In the genomic region with DNA sequence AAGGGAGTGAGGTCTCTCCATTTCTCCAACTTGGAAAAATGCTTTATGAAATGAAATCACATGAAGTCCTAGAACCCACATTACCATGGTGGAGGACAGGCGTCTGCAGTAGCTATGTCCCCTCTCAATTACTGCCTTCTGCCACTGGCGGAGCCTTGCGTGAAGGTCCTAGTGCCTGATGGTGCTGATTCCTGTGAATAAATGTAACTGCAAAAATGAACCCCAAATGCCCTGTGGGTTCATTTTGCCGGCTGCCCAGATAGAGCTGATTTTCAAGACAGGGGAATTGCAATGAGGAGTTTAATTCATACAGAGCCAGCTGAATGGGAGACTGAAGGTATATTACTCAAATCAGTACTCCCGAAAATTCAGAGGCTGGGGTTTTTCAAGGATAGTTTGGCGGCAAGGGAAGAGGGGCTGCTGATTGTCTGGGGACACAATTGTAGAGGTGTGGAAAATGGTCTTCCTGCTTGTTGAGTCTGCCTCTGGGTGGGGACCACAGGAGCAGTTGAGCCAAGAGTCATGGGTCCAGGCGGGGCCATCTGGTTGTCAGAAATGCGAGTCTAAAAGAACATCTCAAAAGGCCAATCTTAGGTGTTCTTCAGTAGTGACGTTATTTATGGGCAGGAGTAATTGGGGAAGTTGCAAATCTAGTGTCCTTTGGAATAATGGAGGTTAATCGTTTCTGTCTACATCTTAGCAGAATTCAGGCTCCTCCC, we compare ENCODE assay signal across 24 cellular contexts. TPM values are rescaled to one million over a fixed set of nuclear protein-coding genes. Genes with fewer than 3 reads are reported as not detected.
DNase-seq lines count a peak whose midpoint lies in the region; ATAC-seq, FAIRE-seq and TF ChIP-seq lines count a peak whose summit lies in the region.
"Had no signal": no experiment of that assay in that cellular context is flagged by ENCODE, and none has a peak within 500 bp of the region (broad histone marks: within the 10 kb centered on the region; RNA-seq: fewer than 3 reads in every experiment).

No MANE protein-coding gene starts in this region.

- CTCF ChIA-PET in GM12878 (lab: Yijun Ruan, JAX): interaction anchor here (0.5 to 2.8 kb wide), 4 partner anchors 12 to 443 kb away, joined by 3 to 8 read pairs (median 3); partner anchors contain the start of gene TYSND1

- H3K9me3 ChIP-seq in GM12878 (replicated peaks; ENCODE audit: control insufficient read depth, insufficient read depth, low read length): no peaks in the 10 kb centered on the region
- H3K9me3 ChIP-seq in lower lobe of right lung: no peaks in the 10 kb centered on the region
- H3K9me3 ChIP-seq in stomach: no peaks in the 10 kb centered on the region
- H3K9me3 ChIP-seq: adrenal gland, gastroesophageal sphincter, SJSA1 had no signal

- in situ Hi-C loops in GM12878 (cut with MboI): no loop called here

- SMC1A ChIA-PET in GM12878 (lab: Charles Lee; ENCODE audit: uncharacterized antibody, unreplicated experiment): interaction anchor here (0.9 to 6.6 kb wide), 7 partner anchors 8 to 30 kb away, joined by 3 to 46 read pairs (median 5); no protein-coding TSS in a partner anchor

- H3K27ac ChIP-seq in GM12878 (ENCODE audit: control insufficient read depth, insufficient read depth) (no peak overlapping the region), lower lobe of right lung (peak overlapping the region; percentile 54), stomach (peak overlapping the region in 3 of 5 donors; percentile 16 to 31 (median 23))
- H3K27ac ChIP-seq: adrenal gland, parathyroid adenoma, SJSA1, WERI-Rb-1 had no signal

- no peaks in the 10 kb centered on the region for H3K27me3 Mint-ChIP-seq in activated T-cell treated with anti-CD3 and anti-CD28 coated beads, Interleukin-2, amount 50 U/mL, for 4 hours (ENCODE audit: low read depth)

- H3K4me3 Mint-ChIP-seq in activated T-cell treated with anti-CD3 and anti-CD28 coated beads, Interleukin-2, amount 50 U/mL, for 4 hours: no peak overlapping the region
- H3K4me3 Mint-ChIP-seq: T-helper 17 cell had no signal

- 70% methylated on average over 9 of the region's 10 CpGs for WGBS in GM12878 (ENCODE audit: insufficient coverage, insufficient replicate concordance, low lambda C conversion rate, missing lambda C conversion rate)
- WGBS in stomach, 5 donors: 70 to 85% (median 78%) methylated on average over 9 to 10 of the region's 10 CpGs

- no TSS peak for BruUV-seq in GM12878 (replicated peaks; lab: Mats Ljungman, UMichigan)

- no peak for TF ChIP-seq POLR2A in GM12878 (IDR thresholded peaks at IDR 0.05; ENCODE audit: low read depth, low read length)
- no peak for TF ChIP-seq POLR2A in stomach (IDR thresholded peaks at IDR 0.05)

- H3K36me3 ChIP-seq in GM12878 (ENCODE audit: control insufficient read depth in 2 of 2, insufficient read depth in 2 of 2, low read length in 1 of 2): no peaks in the 10 kb centered on the region
- H3K36me3 ChIP-seq in lower lobe of right lung: no peaks in the 10 kb centered on the region
- H3K36me3 ChIP-seq in stomach: no peaks in the 10 kb centered on the region
- H3K36me3 ChIP-seq: adrenal gland, gastroesophageal sphincter, SJSA1, WERI-Rb-1 had no signal

- no peak for TF ChIP-seq EP300 in GM12878 (IDR thresholded peaks at IDR 0.05; ENCODE audit: borderline replicate concordance in 1 of 2, control insufficient read depth in 1 of 2, low read depth in 2 of 2, low read length in 2 of 2)
- no peak for TF ChIP-seq EP300 in stomach (IDR thresholded peaks at IDR 0.05)

- no peak overlapping the region for H2AFZ ChIP-seq in GM12878 (ENCODE audit: control insufficient read depth, low read depth, low read length)
- H2AFZ ChIP-seq: parathyroid adenoma had no signal

- H3K27me3 ChIP-seq in GM12878 (replicated peaks in 1 of 2; ENCODE audit: control insufficient read depth in 2 of 2, insufficient read depth in 2 of 2, low read length in 1 of 2) (no peaks in the 10 kb centered on the region), lower lobe of right lung (ENCODE audit: low read depth) (no peaks in the 10 kb centered on the region), stomach (peaks cover 0 to 4% (median 0%) of the 10 kb centered on the region in 3 donors)
- H3K27me3 ChIP-seq: adrenal gland, gastroesophageal sphincter had no signal

- POLR2A ChIA-PET in GM12878 (lab: Charles Lee): interaction anchor here (1.2 to 4.6 kb wide), 3 partner anchors 11 to 96 kb away, joined by 3 to 23 read pairs (median 12); no protein-coding TSS in a partner anchor

- no peak overlapping the region for H3K9ac ChIP-seq in GM12878 (ENCODE audit: control insufficient read depth, insufficient read depth, low read length)
- H3K9ac ChIP-seq: parathyroid adenoma had no signal

- TF ChIP-seq CTCF in GM12878 (IDR thresholded peaks at IDR 0.05 in 2 of 3, conservative IDR thresholded peaks at IDR 0.05 in 1 of 3; ENCODE audit: control insufficient read depth in 2 of 3, extremely low read depth in 1 of 3, insufficient read depth in 1 of 3, low read depth in 3 of 3, low read length in 3 of 3) (no peak), lower lobe of right lung (IDR thresholded peaks at IDR 0.05) (no peak), stomach (IDR thresholded peaks at IDR 0.05) (no peak)

- H4K20me1 ChIP-seq in GM12878 (ENCODE audit: control insufficient read depth, insufficient read depth): no peaks in the 10 kb centered on the region

- no peaks in the 10 kb centered on the region for H3K9me3 Mint-ChIP-seq in activated T-cell treated with anti-CD3 and anti-CD28 coated beads, Interleukin-2, amount 50 U/mL, for 4 hours

- no peak for TF ChIP-seq RAD21 in GM12878 (IDR thresholded peaks at IDR 0.05; ENCODE audit: insufficient read depth, low read depth, low read length)

- H3K79me2 ChIP-seq in GM12878 (ENCODE audit: control insufficient read depth, insufficient read depth, low read length): no peaks in the 10 kb centered on the region
- H3K79me2 ChIP-seq: parathyroid adenoma had no signal

- intact Hi-C loops in GM12878 (cut with micrococcal nuclease; ENCODE audit: unreplicated experiment) (no loop called here), lower lobe of right lung (cut with DNase I) (no loop called here), stomach (cut with DNase I; ENCODE audit: low total_unique reads) (no loop called here)

- no peaks in the 10 kb centered on the region for H3K36me3 Mint-ChIP-seq in activated T-cell treated with anti-CD3 and anti-CD28 coated beads, Interleukin-2, amount 50 U/mL, for 4 hours (ENCODE audit: insufficient read depth)

- 0 out of 2 replicates have a peak overlapping the region, but pooled peaks have one; percentile 5 for H3K4me2 ChIP-seq in GM12878 (ENCODE audit: control insufficient read depth, insufficient read depth)

- FAIRE-seq in GM12878 (lab: Jason Lieb, UNC) (no peak), GM19239 (lab: Jason Lieb, UNC) (no peak)
- FAIRE-seq: bronchial epithelial cell, H54, HTR-8/SVneo had no signal

- ATAC-seq in activated T-cell treated with anti-CD3 and anti-CD28 coated beads, Interleukin-2, amount 50 U/mL, for 4 hours: no peak
- ATAC-seq in GM12878 (no peak), lower lobe of right lung (no peak)
- ATAC-seq: gastroesophageal sphincter, T-helper 17 cell had no signal

- H3K4me3 ChIP-seq in GM12878: no peak overlapping the region
- no peak overlapping the region for H3K4me3 ChIP-seq in lower lobe of right lung
- no peak overlapping the region for H3K4me3 ChIP-seq in stomach
- H3K4me3 ChIP-seq: adrenal gland, gastroesophageal sphincter, SJSA1, skin epidermis had no signal

- RAD21 ChIA-PET in GM12878 (lab: Charles Lee; ENCODE audit: unreplicated experiment): interaction anchor here (1.2 to 4.9 kb wide), 2 partner anchors 9 to 12 kb away, joined by 3 to 35 read pairs; no protein-coding TSS in a partner anchor

- DNase-seq in activated T-cell treated with anti-CD3 and anti-CD28 coated beads, Interleukin-2, amount 50 U/mL, for 48 hours: peak; percentile 11 to 17
- no peak for DNase-seq in activated T-cell treated with anti-CD3 and anti-CD28 coated beads, Interleukin-2, amount 50 U/mL, for 4 hours
- DNase-seq in GM12878 (ENCODE audit: low read depth, low spot score) (no peak), lower lobe of right lung (no peak), stomach (peak; percentile 8), midbrain (lab: John Stamatoyannopoulos, UW) (no peak), GM19239 (ENCODE audit: insufficient read length, low spot score) (no peak), OCI-M2 (lab: John Stamatoyannopoulos, UW; ENCODE audit: unreplicated experiment) (no peak)
- DNase-seq: DMS153, GF-D8, NCI-H1105, NCI-H526, T-helper 17 cell, WERI-Rb-1 had no signal

- H3K4me1 ChIP-seq in GM12878 (ENCODE audit: control insufficient read depth, insufficient read depth, low read length) (peaks cover 39% of the 10 kb centered on the region), lower lobe of right lung (peaks cover 23% of the 10 kb centered on the region), stomach (peaks cover 0 to 18% (median 13%) of the 10 kb centered on the region in 4 donors)
- H3K4me1 ChIP-seq: adrenal gland, SJSA1 had no signal

- peaks cover 5% of the 10 kb centered on the region for H3K4me1 Mint-ChIP-seq in activated T-cell treated with anti-CD3 and anti-CD28 coated beads, Interleukin-2, amount 50 U/mL, for 4 hours (ENCODE audit: low read depth)

TF ChIP-seq in GM12878, 131 proteins besides CTCF, POLR2A, EP300 and RAD21 (continues in another document):
- TF ChIP-seq ZZZ3 (IDR thresholded peaks at IDR 0.05; ENCODE audit: control insufficient read depth, insufficient read length, low read depth) (no peak), NR2F1 (conservative IDR thresholded peaks at IDR 0.05) (no peak), MEF2A (IDR thresholded peaks at IDR 0.05; ENCODE audit: insufficient read depth, low read depth, low read length) (no peak)

RNA-seq across cellular contexts. Expression of gene PRF1, which starts 13.5 kb away (rescaled TPM):
- total RNA-seq in activated T-cell treated with anti-CD3 and anti-CD28 coated beads, Interleukin-2, amount 50 U/mL, for 4 hours: 10 to 100 TPM; 15.7 to 57.6 (median 36.6) TPM
- total RNA-seq in GM12878 (2013; cell fraction: nucleolus; rRNA removed): 13.7 and 18.8 TPM in 2 replicates
- total RNA-seq in GM12878 (2014; rRNA removed): 1.1 and 1.9 TPM in 2 replicates
- total RNA-seq in GM12878 (2014; rRNA removed; fragmentation: Illumina TruSeq; extraction: Trizol): 1.1 and 1.4 TPM in 2 replicates
- total RNA-seq in GM12878 (2021): 1.5 and 1.8 TPM in 2 replicates
- 1.3 TPM for polyA plus RNA-seq in GM12878 (2011; ENCODE audit: low read depth)
- 5.5 and 15.7 TPM in 2 replicates for polyA plus RNA-seq in GM12878 (2011; rRNA removed)
- polyA plus RNA-seq in GM12878 (2011; cell fraction: cytosol; rRNA removed): 22.9 and 31.0 TPM in 2 replicates
- polyA plus RNA-seq in GM12878 (2011; cell fraction: nucleus; rRNA removed): 9.8 and 13.4 TPM in 2 replicates
- polyA plus RNA-seq in GM12878 (2012): 1.2 and 1.3 TPM in 2 replicates
- 0.84 and 2.6 TPM in 2 replicates for polyA plus RNA-seq in GM12878 (2014; fragmentation: Illumina TruSeq; extraction: Trizol)
- polyA plus RNA-seq in GM12878 (2014; fragmentation: Nextera tagmentation; extraction: Ambion mirVana): 1 to 10 TPM; 1.7 to 1.9 TPM
- polyA plus RNA-seq in GM12878 (2014; rRNA removed): 0.97 and 1.3 TPM in 2 replicates
- under 1 TPM; 0.88 to 1.00 TPM for polyA plus RNA-seq in GM12878 (2016; fragmentation: Nextera tagmentation; extraction: Ambion mirVana)
- 24.3 and 26.7 TPM in 2 replicates for polyA minus RNA-seq in GM12878 (2011; rRNA and poly(A)+ RNA removed)
- polyA minus RNA-seq in GM12878 (2011; cell fraction: cytosol; rRNA and poly(A)+ RNA removed): 9.3 and 10.8 TPM in 2 replicates
- polyA minus RNA-seq in GM12878 (2011; cell fraction: nucleus; rRNA and poly(A)+ RNA removed): 5.0 and 7.0 TPM in 2 replicates
- 29.5 TPM for total RNA-seq in lower lobe of right lung
- 1 to 10 TPM in 3 of 5 donors, under 1 TPM in 1, not detected in 1; under 0.01 to 2.3 (median 1.4) TPM for total RNA-seq in stomach
- 10 to 100 TPM in 1 of 3 donors, 1 to 10 TPM in 1, under 1 TPM in 1; 0.73 to 11.0 (median 1.4) TPM for polyA plus RNA-seq in stomach
- total RNA-seq: bronchial epithelial cell, dermis blood vessel endothelial cell, myocyte, SJSA1 had no signal

Comparison
In these comparisons a context has a peak if more than half of its experiments do, and no peak if none do; other contexts are left out.
1. DNase-seq: peak in activated T-cell treated with anti-CD3 and anti-CD28 coated beads, Interleukin-2, amount 50 U/mL, for 48 hours (2 of 2) and stomach (single experiment); none in activated T-cell treated with anti-CD3 and anti-CD28 coated beads, Interleukin-2, amount 50 U/mL, for 4 hours (single experiment), GM12878 (single experiment), lower lobe of right lung (single experiment), midbrain (single experiment), GM19239 (single experiment) and OCI-M2 (single experiment).